In the genomic region with DNA sequence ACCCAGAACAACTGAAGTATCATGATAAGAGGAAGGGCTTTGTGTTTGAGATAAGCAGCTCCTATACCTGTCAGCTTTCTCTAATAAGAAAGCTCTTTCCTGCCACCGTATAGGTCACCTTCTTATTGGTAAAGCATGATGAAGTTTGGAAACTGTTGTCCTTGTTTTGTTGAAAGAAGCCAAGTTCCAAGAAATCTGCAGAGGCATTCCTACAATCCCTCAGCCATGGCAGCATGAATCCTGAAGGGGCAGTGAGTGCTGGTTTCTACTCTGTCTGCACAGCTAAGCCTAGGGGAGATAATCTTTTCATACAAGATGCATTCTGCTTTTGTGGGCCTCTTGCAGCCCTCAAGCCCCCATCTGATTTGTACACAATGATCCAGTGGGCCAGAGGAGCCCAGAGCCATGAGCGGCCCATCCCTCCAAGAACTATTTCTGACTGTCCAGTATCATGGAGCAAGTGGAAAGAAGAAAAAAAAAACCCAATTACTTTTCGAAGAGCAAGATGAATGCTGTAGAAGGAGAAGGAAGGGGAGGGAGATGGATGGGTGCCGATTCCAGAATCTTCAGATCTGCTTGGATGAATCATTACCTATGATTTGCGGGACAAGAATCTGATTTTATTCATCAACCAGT, we compare ENCODE assay signal across 8 cellular contexts. TPM values are rescaled to one million over a fixed set of nuclear protein-coding genes. Genes with fewer than 3 reads are reported as not detected.
DNase-seq lines count a peak whose midpoint lies in the region; ATAC-seq and TF ChIP-seq lines count a peak whose summit lies in the region.

No MANE protein-coding gene starts in this region.

- no peak for TF ChIP-seq EP300 in esophagus muscularis mucosa (IDR thresholded peaks at IDR 0.05)

- no peaks in the 10 kb centered on the region for H3K9me3 ChIP-seq in PC-3 (ENCODE audit: low read length)
- H3K9me3 ChIP-seq in esophagus muscularis mucosa: peaks cover 0 to 3% (median 0%) of the 10 kb centered on the region in 4 donors

- peaks cover 20% of the 10 kb centered on the region for H3K36me3 ChIP-seq in PC-3 (ENCODE audit: low read depth, low read length)
- H3K36me3 ChIP-seq in esophagus muscularis mucosa: peaks cover 0 to 23% (median 19%) of the 10 kb centered on the region in 4 donors

- H3K36me3 Mint-ChIP-seq in nephron (ENCODE audit: low read depth): peaks cover 16% of the 10 kb centered on the region
- no peaks in the 10 kb centered on the region for H3K36me3 Mint-ChIP-seq in activated CD4-positive, alpha-beta memory T cell treated with anti-CD3 and anti-CD28 coated beads, Interleukin-2, amount 10 ng/mL, durations not matched to agents 7 days and 5 days (ENCODE audit: low read depth)

- peak overlapping the region; percentile 88 to 92 (median 88) for H3K27ac Mint-ChIP-seq in nephron
- no peak overlapping the region for H3K27ac Mint-ChIP-seq in activated CD4-positive, alpha-beta memory T cell treated with anti-CD3 and anti-CD28 coated beads, Interleukin-2, amount 10 ng/mL, durations not matched to agents 7 days and 5 days

- H3K27me3 Mint-ChIP-seq in nephron (ENCODE audit: low read depth): peaks cover 3% of the 10 kb centered on the region
- peaks cover 64% of the 10 kb centered on the region for H3K27me3 Mint-ChIP-seq in activated CD4-positive, alpha-beta memory T cell treated with anti-CD3 and anti-CD28 coated beads, Interleukin-2, amount 10 ng/mL, durations not matched to agents 7 days and 5 days

- H3K9ac ChIP-seq in PC-3 (ENCODE audit: low read length): peak overlapping the region; percentile 87

- BruUV-seq in PC-3 (replicated peaks; lab: Mats Ljungman, UMichigan): no TSS peak

- DNase-seq in ACHN (peak; percentile 47), PC-3 (no peak), esophagus muscularis mucosa (ENCODE audit: extremely low spot score) (peak; percentile 83), GM03348 (ENCODE audit: low spot score) (no peak), GM19240 (ENCODE audit: insufficient read length, low spot score) (no peak)
- no peak for DNase-seq in activated CD4-positive, alpha-beta memory T cell treated with anti-CD3 and anti-CD28 coated beads, Interleukin-2, amount 10 ng/mL, durations not matched to agents 7 days and 5 days

- H4K20me1 ChIP-seq in PC-3 (ENCODE audit: low read length): peaks cover 27% of the 10 kb centered on the region

- peaks cover 4% of the 10 kb centered on the region for H3F3A ChIP-seq in PC-3 (ENCODE audit: low read length, unreplicated experiment)

- POLR2A ChIA-PET in PC-3 (lab: Charles Lee; ENCODE audit: unreplicated experiment): interaction anchor here (1.1 kb wide), 1 partner anchor 454 kb away, joined by 8 read pairs; no protein-coding TSS in a partner anchor
- POLR2A ChIA-PET in activated CD4-positive, alpha-beta memory T cell treated with anti-CD3 and anti-CD28 coated beads, Interleukin-2, amount 10 ng/mL, durations not matched to agents 7 days and 5 days (lab: Charles Lee): no interaction called here

- H3K27me3 ChIP-seq in PC-3 (ENCODE audit: low read length) (no peaks in the 10 kb centered on the region), esophagus muscularis mucosa (peaks cover 0 to 3% (median 0%) of the 10 kb centered on the region in 4 donors)

- peak overlapping the region; percentile 89 to 94 (median 91) for H3K4me3 Mint-ChIP-seq in nephron
- H3K4me3 Mint-ChIP-seq in activated CD4-positive, alpha-beta memory T cell treated with anti-CD3 and anti-CD28 coated beads, Interleukin-2, amount 10 ng/mL, durations not matched to agents 7 days and 5 days: no peak overlapping the region

- H3K4me1 ChIP-seq in PC-3 (ENCODE audit: insufficient read depth, low read length) (peaks cover 34% of the 10 kb centered on the region), esophagus muscularis mucosa (peaks cover 17 to 52% (median 50%) of the 10 kb centered on the region in 4 donors)

- H3K27ac ChIP-seq in PC-3 (ENCODE audit: low read length): peak overlapping the region; percentile 93
- H3K27ac ChIP-seq in esophagus muscularis mucosa (replicated peaks in 1 of 4): peak overlapping the region; percentile 87 to 96 (median 94)

- WGBS in esophagus muscularis mucosa: 60% methylated on average over 5 of the region's 5 CpGs

- in situ Hi-C loops in ACHN (cut with HindIII; ENCODE audit: low pct_ligation_motif_present, low pct_unique_long_range_greater_than_20kb, low sequenced_read_pairs): no loop called here

- TF ChIP-seq POLR2A in esophagus muscularis mucosa (IDR thresholded peaks at IDR 0.05; ENCODE audit: low read depth): no peak

- peak overlapping the region; percentile 91 for H2AFZ ChIP-seq in PC-3 (ENCODE audit: low read length)

- intact Hi-C loops in PC-3 (cut with micrococcal nuclease): loop anchor here (1.0 to 10.0 kb wide), 3 partner anchors 124 to 174 kb away; no protein-coding TSS in a partner anchor
- intact Hi-C loops in esophagus muscularis mucosa (cut with DNase I): loop anchor here (2.0 to 10.0 kb wide), 3 partner anchors 106 to 584 kb away; no protein-coding TSS in a partner anchor

- H3K4me1 Mint-ChIP-seq in nephron: peaks cover 48% of the 10 kb centered on the region
- H3K4me1 Mint-ChIP-seq in activated CD4-positive, alpha-beta memory T cell treated with anti-CD3 and anti-CD28 coated beads, Interleukin-2, amount 10 ng/mL, durations not matched to agents 7 days and 5 days: peaks cover 11% of the 10 kb centered on the region

- ATAC-seq in PC-3 (no peak), GM21576 (IDR thresholded peaks at IDR 0.05; ENCODE audit: unreplicated experiment) (no peak)

- H3K4me2 ChIP-seq in PC-3 (ENCODE audit: low read length): peak overlapping the region; percentile 100

- CTCF ChIA-PET in PC-3 (lab: Charles Lee): interaction anchor here (0.5 to 0.6 kb wide), 3 partner anchors 116 to 675 kb away, joined by 3 to 4 read pairs (median 3); no protein-coding TSS in a partner anchor
- CTCF ChIA-PET in activated CD4-positive, alpha-beta memory T cell treated with anti-CD3 and anti-CD28 coated beads, Interleukin-2, amount 10 ng/mL, durations not matched to agents 7 days and 5 days (lab: Charles Lee): interaction anchor here (1.1 to 3.0 kb wide), 7 partner anchors 10 to 1139 kb away, joined by 3 to 9 read pairs (median 4); no protein-coding TSS in a partner anchor

- H3K9me3 Mint-ChIP-seq in nephron: no peaks in the 10 kb centered on the region
- H3K9me3 Mint-ChIP-seq in activated CD4-positive, alpha-beta memory T cell treated with anti-CD3 and anti-CD28 coated beads, Interleukin-2, amount 10 ng/mL, durations not matched to agents 7 days and 5 days: no peaks in the 10 kb centered on the region

- H3K79me2 ChIP-seq in PC-3 (ENCODE audit: low read length): peaks cover 31% of the 10 kb centered on the region

- TF ChIP-seq CTCF in PC-3 (conservative IDR thresholded peaks at IDR 0.05; ENCODE audit: low read depth, low read length) (no peak), esophagus muscularis mucosa (IDR thresholded peaks at IDR 0.05) (peak in 1 of 3 experiments; percentile 41), nephron (IDR thresholded peaks at IDR 0.05; ENCODE audit: unreplicated experiment in 3 of 3) (peak; percentile 15 to 35 (median 31))

- peak overlapping the region; percentile 87 for H3K4me3 ChIP-seq in PC-3 (ENCODE audit: low read length)
- H3K4me3 ChIP-seq in esophagus muscularis mucosa: peak overlapping the region; percentile 61 to 90 (median 77)

- H3K9me2 ChIP-seq in PC-3 (replicated peaks; ENCODE audit: low read length): no peaks in the 10 kb centered on the region

RNA-seq across cellular contexts. Expression of a gene that starts 1.9 kb away (rescaled TPM):
- 305 and 374 TPM in 2 replicates for total RNA-seq in PC-3 (2014; rRNA removed)
- total RNA-seq in esophagus muscularis mucosa: 1,000 to 10,000 TPM in 1 of 4 donors, 100 to 1,000 TPM in 3; 188 to 4,072 (median 270) TPM
- total RNA-seq in activated CD4-positive, alpha-beta memory T cell treated with anti-CD3 and anti-CD28 coated beads, Interleukin-2, amount 10 ng/mL, durations not matched to agents 7 days and 5 days: 1 to 10 TPM; 1.2 to 1.5 TPM

Comparison
In these comparisons a context has a peak if more than half of its experiments do, and no peak if none do; other contexts are left out.
1. DNase-seq: peak in ACHN (single experiment) and esophagus muscularis mucosa (single experiment); none in PC-3 (single experiment), activated CD4-positive, alpha-beta memory T cell treated with anti-CD3 and anti-CD28 coated beads, Interleukin-2, amount 10 ng/mL, durations not matched to agents 7 days and 5 days (single experiment), GM03348 (single experiment) and GM19240 (single experiment).
2. RNA of a gene that starts 1.9 kb away (total RNA-seq): 305 to 374 TPM in PC-3 and 188 to 4,072 TPM in esophagus muscularis mucosa; 1.2 to 1.5 TPM in activated CD4-positive, alpha-beta memory T cell treated with anti-CD3 and anti-CD28 coated beads, Interleukin-2, amount 10 ng/mL, durations not matched to agents 7 days and 5 days; every median in the first group is over 10 times any median in the second.